In genomic region chr6:152004896-152005295, GRCh38 we compare ENCODE assay signal across 17 cellular contexts.
DNase-seq lines count a peak whose midpoint lies in the region; ATAC-seq and TF ChIP-seq lines count a peak whose summit lies in the region.
"Had no signal": no experiment of that assay in that cellular context is flagged by ENCODE, and none has a peak within 500 bp of the region (broad histone marks: within the 10 kb centered on the region; RNA-seq: fewer than 3 reads in every experiment).

No MANE protein-coding gene starts in this region.

- DNase-seq in COLO829 (ENCODE audit: low spot score) (peak; percentile 7), epidermal melanocyte (ENCODE audit: insufficient read length, low spot score) (peak; percentile 25), myocyte (ENCODE audit: low read depth) (peak; percentile 14)
- no peak for DNase-seq in activated naive CD4-positive, alpha-beta T cell (lab: John Stamatoyannopoulos, UW)
- DNase-seq: 8988T; CD8-positive, alpha-beta T cell; COR-L47; DMS 273 treated with DMSO at 0.1 percent for 48 hours; DMS53; DND-41; EL; GM23248; HCEC 1CT had no signal

- ATAC-seq in GM21526 (IDR thresholded peaks at IDR 0.05; ENCODE audit: low FRiP score, unreplicated experiment) (no peak), SK-N-SH treated with all-trans-retinoic acid at 6 μM for 48 hours (no peak), GM21737 (IDR thresholded peaks at IDR 0.05; ENCODE audit: unreplicated experiment) (no peak)
- ATAC-seq: CD8-positive, alpha-beta T cell; GM12878 had no signal

TF ChIP-seq in SK-N-SH treated with all-trans-retinoic acid at 6 μM for 48 hours, 23 proteins besides CTCF, POLR2A, EP300 and RAD21:
- TF ChIP-seq ZNF70 (CRISPR knock-in tag; IDR thresholded peaks at IDR 0.05), result no peak
- TF ChIP-seq CSDC2 (CRISPR knock-in tag; IDR thresholded peaks at IDR 0.05), result no peak
- no peak for TF ChIP-seq SNAI2 (CRISPR knock-in tag; IDR thresholded peaks at IDR 0.05)
- no peak for TF ChIP-seq TCF4 (CRISPR knock-in tag; IDR thresholded peaks at IDR 0.05; ENCODE audit: borderline replicate concordance)
- no peak for TF ChIP-seq ESRRG (CRISPR knock-in tag; IDR thresholded peaks at IDR 0.05)
- no peak for TF ChIP-seq ZNF8 (CRISPR knock-in tag; IDR thresholded peaks at IDR 0.05)
- TF ChIP-seq TOX (CRISPR knock-in tag; IDR thresholded peaks at IDR 0.05; ENCODE audit: borderline replicate concordance), result no peak
- no peak for TF ChIP-seq PATZ1 (CRISPR knock-in tag; IDR thresholded peaks at IDR 0.05; ENCODE audit: borderline replicate concordance)
- no peak for TF ChIP-seq CREB5 (CRISPR knock-in tag; IDR thresholded peaks at IDR 0.05; ENCODE audit: low read depth)
- no peak for TF ChIP-seq ISL1 (CRISPR knock-in tag; IDR thresholded peaks at IDR 0.05)
- no peak for TF ChIP-seq ZFP30 (CRISPR knock-in tag; IDR thresholded peaks at IDR 0.05)
- no peak for TF ChIP-seq PPARA (CRISPR knock-in tag; IDR thresholded peaks at IDR 0.05; ENCODE audit: borderline replicate concordance)
- TF ChIP-seq BACH2 (CRISPR knock-in tag; IDR thresholded peaks at IDR 0.05; ENCODE audit: borderline replicate concordance), result no peak
- no peak for TF ChIP-seq ZNF565 (CRISPR knock-in tag; conservative IDR thresholded peaks at IDR 0.05; ENCODE audit: low read depth)
- no peak for TF ChIP-seq GLIS3 (CRISPR knock-in tag; IDR thresholded peaks at IDR 0.05)
- TF ChIP-seq TSHZ2 (CRISPR knock-in tag; IDR thresholded peaks at IDR 0.05), result no peak
- TF ChIP-seq RARB (CRISPR knock-in tag; IDR thresholded peaks at IDR 0.05), result no peak

Comparison
In these comparisons a context has a peak if more than half of its experiments do, and no peak if none do; other contexts are left out.
1. DNase-seq: peak in COLO829 (single experiment), epidermal melanocyte (single experiment) and myocyte (single experiment); none in activated naive CD4-positive, alpha-beta T cell (0 of 4).